Comparison of ENCODE assay signal across 27 cellular contexts in the genomic region with DNA sequence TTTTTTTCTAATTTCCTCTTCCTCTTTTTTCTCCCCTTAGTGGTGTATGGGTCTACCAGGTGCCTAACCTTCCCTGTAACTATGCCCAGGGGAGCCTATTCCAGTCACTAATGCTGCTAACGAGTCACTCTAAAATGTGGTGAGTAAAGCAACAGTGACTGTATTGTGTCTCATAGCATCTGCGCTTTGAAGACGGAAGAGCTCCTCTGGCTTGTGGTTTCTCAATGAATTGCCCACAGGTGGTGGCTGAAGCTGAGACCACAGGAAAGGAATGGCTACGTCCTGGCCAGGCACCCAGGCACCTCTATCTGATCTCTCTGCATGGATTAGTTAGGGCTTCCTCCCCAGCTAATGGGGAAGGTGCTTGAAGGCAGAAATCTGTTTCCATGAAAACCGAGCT.
DNase-seq lines count a peak whose midpoint lies in the region; ATAC-seq lines count a peak whose summit lies in the region.
"Had no signal": no experiment of that assay in that cellular context is flagged by ENCODE, and none has a peak within 500 bp of the region (broad histone marks: within the 10 kb centered on the region; RNA-seq: fewer than 3 reads in every experiment).

No MANE protein-coding gene starts in this region.

- H3K27me3 Mint-ChIP-seq in stimulated activated naive CD8-positive, alpha-beta T cell treated with anti-CD3 and anti-CD28 coated beads, Interleukin-15, amount 100 ng/mL, for 72 hours, result no peaks in the 10 kb centered on the region
- H3K27me3 Mint-ChIP-seq: activated CD4-positive, alpha-beta T cell treated with anti-CD3 and anti-CD28 coated beads, Interleukin-2, amount 10 ng/mL, durations not matched to agents 24 days and 14 days had no signal

- H3K4me3 Mint-ChIP-seq in stimulated activated naive CD8-positive, alpha-beta T cell treated with anti-CD3 and anti-CD28 coated beads, Interleukin-15, amount 100 ng/mL, for 72 hours, result no peak overlapping the region
- H3K4me3 Mint-ChIP-seq: activated CD4-positive, alpha-beta T cell treated with anti-CD3 and anti-CD28 coated beads, Interleukin-2, amount 10 ng/mL, durations not matched to agents 24 days and 14 days; activated T-cell treated with anti-CD3 and anti-CD28 coated beads, Interleukin-2, amount 50 U/mL, for 72 hours had no signal

- peaks cover 12 to 18% of the 10 kb centered on the region in 2 donors for H3K9me3 Mint-ChIP-seq in stimulated activated naive CD8-positive, alpha-beta T cell treated with anti-CD3 and anti-CD28 coated beads, Interleukin-15, amount 100 ng/mL, for 72 hours
- H3K9me3 Mint-ChIP-seq: activated CD4-positive, alpha-beta T cell treated with anti-CD3 and anti-CD28 coated beads, Interleukin-2, amount 10 ng/mL, durations not matched to agents 24 days and 14 days had no signal

- H3K36me3 ChIP-seq in SJCRH30, result no peaks in the 10 kb centered on the region
- H3K36me3 ChIP-seq: adrenal gland, brain microvascular endothelial cell, esophagus muscularis mucosa, gastroesophageal sphincter, lower lobe of right lung, right lobe of liver had no signal

- peak; percentile 90 for DNase-seq in HT1080 (ENCODE audit: low read depth)
- peak; percentile 25 to 64 for DNase-seq in SJCRH30
- peak; percentile 27 for DNase-seq in glomerular visceral epithelial cell (ENCODE audit: extremely low spot score)
- DNase-seq in stimulated activated naive CD8-positive, alpha-beta T cell treated with anti-CD3 and anti-CD28 coated beads, Interleukin-15, amount 100 ng/mL, for 72 hours, result no peak
- DNase-seq in DMS79 (lab: John Stamatoyannopoulos, UW), result no peak
- no peak for DNase-seq in activated CD8-positive, alpha-beta memory T cell treated with anti-CD3 and anti-CD28 coated beads, Interleukin-2, amount 50 U/mL, for 4 hours
- DNase-seq: activated CD4-positive, alpha-beta T cell treated with anti-CD3 and anti-CD28 coated beads, Interleukin-2, amount 10 ng/mL, durations not matched to agents 24 days and 14 days; activated naive CD4-positive, alpha-beta T cell treated with Interleukin-2 at 50 U/mL for 16 hours; activated T-cell treated with anti-CD3 and anti-CD28 coated beads, Interleukin-2, amount 50 U/mL, for 72 hours; adrenal gland; brain microvascular endothelial cell; C1 segment of cervical spinal cord; Caco-2; effector memory CD4-positive, alpha-beta T cell; lower lobe of right lung; NCI-H1092 treated with DMSO at 0.1 percent for 48 hours; NCI-H187 treated with DMSO at 0.1 percent for 48 hours; NCI-H446 treated with DMSO at 0.1 percent for 48 hours; posterior cingulate gyrus; right lobe of liver; SK-N-SH; stimulated activated CD4-positive, alpha-beta T cell treated with anti-CD3 and anti-CD28 coated beads, Interleukin-4, amount 100 ng/mL, for 4 hours; stimulated activated naive CD8-positive, alpha-beta T cell treated with anti-CD3 and anti-CD28 coated beads, Interleukin-15, Interleukin-2, amounts not matched to agents 100 U/mL and 50 U/mL, for 24 hours had no signal

- H3K4me1 Mint-ChIP-seq in stimulated activated naive CD8-positive, alpha-beta T cell treated with anti-CD3 and anti-CD28 coated beads, Interleukin-15, amount 100 ng/mL, for 72 hours, result no peaks in the 10 kb centered on the region
- H3K4me1 Mint-ChIP-seq: activated CD4-positive, alpha-beta T cell treated with anti-CD3 and anti-CD28 coated beads, Interleukin-2, amount 10 ng/mL, durations not matched to agents 24 days and 14 days had no signal

- no peak overlapping the region for H3K27ac ChIP-seq in SJCRH30
- H3K27ac ChIP-seq: adrenal gland, brain microvascular endothelial cell, esophagus muscularis mucosa, gastroesophageal sphincter, lower lobe of right lung, right lobe of liver had no signal

- no peaks in the 10 kb centered on the region for H3K27me3 ChIP-seq in SJCRH30
- H3K27me3 ChIP-seq: adrenal gland, brain microvascular endothelial cell, esophagus muscularis mucosa, gastroesophageal sphincter, right lobe of liver had no signal

- no peak overlapping the region for H3K4me3 ChIP-seq in SJCRH30
- H3K4me3 ChIP-seq: adrenal gland, esophagus muscularis mucosa, gastroesophageal sphincter, lower lobe of right lung, right lobe of liver had no signal

- no peak overlapping the region for H3K27ac Mint-ChIP-seq in stimulated activated naive CD8-positive, alpha-beta T cell treated with anti-CD3 and anti-CD28 coated beads, Interleukin-15, amount 100 ng/mL, for 72 hours
- H3K27ac Mint-ChIP-seq: activated CD4-positive, alpha-beta T cell treated with anti-CD3 and anti-CD28 coated beads, Interleukin-2, amount 10 ng/mL, durations not matched to agents 24 days and 14 days; activated T-cell treated with anti-CD3 and anti-CD28 coated beads, Interleukin-2, amount 50 U/mL, for 72 hours had no signal

- ATAC-seq in GM18499 (IDR thresholded peaks at IDR 0.05; ENCODE audit: insufficient read depth, unreplicated experiment) (peak; percentile 73), GM21737 (IDR thresholded peaks at IDR 0.05; ENCODE audit: unreplicated experiment) (no peak)
- ATAC-seq in stimulated activated naive CD8-positive, alpha-beta T cell treated with anti-CD3 and anti-CD28 coated beads, Interleukin-15, amount 100 ng/mL, for 72 hours, result no peak
- ATAC-seq: activated T-cell treated with anti-CD3 and anti-CD28 coated beads, Interleukin-2, amount 50 U/mL, for 72 hours; gastroesophageal sphincter; lower lobe of right lung; right lobe of liver; stimulated activated naive CD8-positive, alpha-beta T cell treated with anti-CD3 and anti-CD28 coated beads, Interleukin-15, Interleukin-2, amounts not matched to agents 100 U/mL and 50 U/mL, for 24 hours had no signal

- H3K9me3 ChIP-seq in SJCRH30 (replicated peaks), result no peaks in the 10 kb centered on the region
- H3K9me3 ChIP-seq: adrenal gland, Caco-2, esophagus muscularis mucosa, gastroesophageal sphincter, lower lobe of right lung, right lobe of liver, SK-N-SH had no signal

- H3K4me1 ChIP-seq in SJCRH30, result no peaks in the 10 kb centered on the region
- H3K4me1 ChIP-seq: adrenal gland, Caco-2, esophagus muscularis mucosa, gastroesophageal sphincter, lower lobe of right lung, right lobe of liver had no signal

Comparison
In these comparisons a context has a peak if more than half of its experiments do, and no peak if none do; other contexts are left out.
1. DNase-seq: peak in HT1080 (single experiment), SJCRH30 (2 of 2) and glomerular visceral epithelial cell (single experiment); none in stimulated activated naive CD8-positive, alpha-beta T cell treated with anti-CD3 and anti-CD28 coated beads, Interleukin-15, amount 100 ng/mL, for 72 hours (0 of 2), DMS79 (single experiment) and activated CD8-positive, alpha-beta memory T cell treated with anti-CD3 and anti-CD28 coated beads, Interleukin-2, amount 50 U/mL, for 4 hours (single experiment).